ENCODE assay signal across 11 cellular contexts in the genomic region with DNA sequence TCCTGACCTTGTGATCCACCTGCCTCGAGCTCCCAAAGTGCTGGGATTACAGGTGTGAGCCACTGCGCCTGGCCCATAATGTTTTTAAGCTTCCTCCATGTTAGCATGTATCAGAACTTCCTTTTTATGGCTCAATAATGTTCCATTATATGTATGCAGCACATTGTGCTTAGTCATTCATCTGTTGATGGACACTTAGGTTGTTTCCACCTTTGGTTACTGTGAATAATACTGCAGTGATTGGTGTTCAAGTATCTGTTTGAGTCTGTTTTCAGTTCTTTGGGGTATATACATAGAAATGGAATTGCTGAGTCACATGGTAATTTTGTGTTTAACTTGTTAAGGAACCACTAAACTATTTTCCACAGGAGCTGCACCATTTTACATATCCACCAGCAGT. TPM values are rescaled to one million over a fixed set of nuclear protein-coding genes. Genes with fewer than 3 reads are reported as not detected.
DNase-seq lines count a peak whose midpoint lies in the region; ATAC-seq, FAIRE-seq and TF ChIP-seq lines count a peak whose summit lies in the region.
"Had no signal": no experiment of that assay in that cellular context is flagged by ENCODE, and none has a peak within 500 bp of the region (broad histone marks: within the 10 kb centered on the region; RNA-seq: fewer than 3 reads in every experiment).

No MANE protein-coding gene starts in this region.

- CTCF ChIA-PET in CD8-positive, alpha-beta T cell (lab: Charles Lee): no interaction called here

- peaks cover 35% of the 10 kb centered on the region for H3K4me1 Mint-ChIP-seq in activated T-cell treated with anti-CD3 and anti-CD28 coated beads, Interleukin-2, amount 50 U/mL, for 72 hours (ENCODE audit: low read depth)
- H3K4me1 Mint-ChIP-seq in CD8-positive, alpha-beta T cell (ENCODE audit: low read depth): peaks cover 36% of the 10 kb centered on the region

- DNase-seq in A172 (ENCODE audit: low spot score): peak; percentile 16
- DNase-seq in activated T-cell treated with anti-CD3 and anti-CD28 coated beads, Interleukin-2, amount 50 U/mL, for 72 hours: no peak
- no peak for DNase-seq in psoas muscle
- DNase-seq in NCI-H187 treated with DMSO at 0.1 percent for 48 hours (lab: John Stamatoyannopoulos, UW): no peak
- DNase-seq in CD8-positive, alpha-beta T cell: no peak
- DNase-seq in urothelium cell line (ENCODE audit: low spot score): no peak
- DNase-seq: activated gamma-delta T cell; CD4-positive, alpha-beta memory T cell; stimulated activated CD4-positive, alpha-beta T cell treated with anti-CD3 and anti-CD28 coated beads, Interleukin-12 subunit alpha, Interleukin-12 subunit beta, amount 100 ng/mL, for 4 hours had no signal

- H3K36me3 ChIP-seq in psoas muscle (ENCODE audit: insufficient read depth in 1 of 2, low read depth in 1 of 2): peaks cover 0 to 9% of the 10 kb centered on the region in 2 donors
- no peaks in the 10 kb centered on the region for H3K36me3 ChIP-seq in CD8-positive, alpha-beta T cell (ENCODE audit: insufficient read depth, low read length)

- no peaks in the 10 kb centered on the region for H3K9me3 ChIP-seq in psoas muscle
- H3K9me3 ChIP-seq in CD8-positive, alpha-beta T cell (ENCODE audit: low read length): no peaks in the 10 kb centered on the region

- H3K27me3 ChIP-seq in psoas muscle (ENCODE audit: insufficient read depth in 3 of 3, low read length in 2 of 3): no peaks in the 10 kb centered on the region
- H3K27me3 ChIP-seq in CD8-positive, alpha-beta T cell (ENCODE audit: insufficient read depth, low read length): no peaks in the 10 kb centered on the region

- POLR2A ChIA-PET in CD8-positive, alpha-beta T cell (lab: Charles Lee): no interaction called here

- TF ChIP-seq CTCF in psoas muscle (IDR thresholded peaks at IDR 0.05): no peak
- TF ChIP-seq CTCF in CD8-positive, alpha-beta T cell (IDR thresholded peaks at IDR 0.05): no peak

- peaks cover 0 to 2% of the 10 kb centered on the region in 2 donors for H3K9me3 Mint-ChIP-seq in activated T-cell treated with anti-CD3 and anti-CD28 coated beads, Interleukin-2, amount 50 U/mL, for 72 hours
- no peaks in the 10 kb centered on the region for H3K9me3 Mint-ChIP-seq in CD8-positive, alpha-beta T cell
- H3K9me3 Mint-ChIP-seq: CD4-positive, alpha-beta memory T cell had no signal

- ATAC-seq in GM18907 (IDR thresholded peaks at IDR 0.05; ENCODE audit: unreplicated experiment): peak; percentile 90
- ATAC-seq in HG02885 (IDR thresholded peaks at IDR 0.05; ENCODE audit: poor library complexity, unreplicated experiment): peak; percentile 87
- peak; percentile 99 for ATAC-seq in activated T-cell treated with anti-CD3 and anti-CD28 coated beads, Interleukin-2, amount 50 U/mL, for 72 hours (replicated peaks in 1 of 2)
- ATAC-seq in psoas muscle: no peak
- no peak for ATAC-seq in CD8-positive, alpha-beta T cell

- FAIRE-seq in urothelium cell line (lab: Jason Lieb, UNC): no peak

- H3K4me3 ChIP-seq in psoas muscle: no peak overlapping the region
- H3K4me3 ChIP-seq in CD8-positive, alpha-beta T cell (ENCODE audit: low read depth, low read length): no peak overlapping the region

- no peaks in the 10 kb centered on the region for H3K27me3 Mint-ChIP-seq in activated T-cell treated with anti-CD3 and anti-CD28 coated beads, Interleukin-2, amount 50 U/mL, for 72 hours (ENCODE audit: low read depth)
- H3K27me3 Mint-ChIP-seq in CD8-positive, alpha-beta T cell (ENCODE audit: low read depth): no peaks in the 10 kb centered on the region
- H3K27me3 Mint-ChIP-seq: CD4-positive, alpha-beta memory T cell had no signal

- H3K4me1 ChIP-seq in psoas muscle: peaks cover 8% of the 10 kb centered on the region
- no peaks in the 10 kb centered on the region for H3K4me1 ChIP-seq in CD8-positive, alpha-beta T cell (ENCODE audit: insufficient read depth, low read length)

- H3K36me3 Mint-ChIP-seq in activated T-cell treated with anti-CD3 and anti-CD28 coated beads, Interleukin-2, amount 50 U/mL, for 72 hours (ENCODE audit: insufficient read depth in 2 of 2): peaks cover 4 to 7% of the 10 kb centered on the region in 2 donors
- H3K36me3 Mint-ChIP-seq in CD8-positive, alpha-beta T cell: peaks cover 19% of the 10 kb centered on the region

- WGBS in psoas muscle, 3 donors: 94 to 98% (median 96%) methylated on average over 2 of the region's 2 CpGs

- H3K27ac ChIP-seq in psoas muscle: no peak overlapping the region
- H3K27ac ChIP-seq in CD8-positive, alpha-beta T cell (ENCODE audit: low read depth, low read length): no peak overlapping the region

- peak overlapping the region; percentile 11 to 16 for H3K4me3 Mint-ChIP-seq in activated T-cell treated with anti-CD3 and anti-CD28 coated beads, Interleukin-2, amount 50 U/mL, for 72 hours
- no peak overlapping the region for H3K4me3 Mint-ChIP-seq in CD8-positive, alpha-beta T cell

- peak overlapping the region; percentile 88 for H3K27ac Mint-ChIP-seq in activated T-cell treated with anti-CD3 and anti-CD28 coated beads, Interleukin-2, amount 50 U/mL, for 72 hours
- H3K27ac Mint-ChIP-seq in CD8-positive, alpha-beta T cell: no peak overlapping the region
- H3K27ac Mint-ChIP-seq: CD4-positive, alpha-beta memory T cell had no signal

- intact Hi-C loops in psoas muscle (cut with DNase I): no loop called here
- intact Hi-C loops in CD8-positive, alpha-beta T cell (cut with DNase I, micrococcal nuclease): no loop called here

RNA-seq across cellular contexts. Expression of gene CMPK1, which starts 17.7 kb away (rescaled TPM):
- total RNA-seq in A172 (2014; rRNA removed; shearing (Covaris generic)): 97.9 and 111 TPM in 2 replicates
- 100 to 1,000 TPM; 108 to 117 TPM for total RNA-seq in activated T-cell treated with anti-CD3 and anti-CD28 coated beads, Interleukin-2, amount 50 U/mL, for 72 hours
- total RNA-seq in psoas muscle: 10 to 100 TPM; 37.8 to 77.9 (median 66.3) TPM
- 100 to 1,000 TPM in 1 of 3 donors, 10 to 100 TPM in 2; 46.9 to 114 (median 62.9) TPM for polyA plus RNA-seq in psoas muscle
- 100 to 1,000 TPM in 1 of 2 experiments, 10 to 100 TPM in 1; 98.8 to 106 TPM for total RNA-seq in CD8-positive, alpha-beta T cell

RNA-seq across cellular contexts. Expression of gene STIL, which starts 37.4 kb away (rescaled TPM):
- 24.5 and 25.0 TPM in 2 replicates for total RNA-seq in A172 (2014; rRNA removed; shearing (Covaris generic))
- 10 to 100 TPM; 26.8 to 32.2 TPM for total RNA-seq in activated T-cell treated with anti-CD3 and anti-CD28 coated beads, Interleukin-2, amount 50 U/mL, for 72 hours
- under 1 TPM; 0.36 to 0.48 (median 0.43) TPM for total RNA-seq in psoas muscle
- polyA plus RNA-seq in psoas muscle: 1 to 10 TPM in 1 of 3 donors, under 1 TPM in 2; 0.14 to 1.0 (median 0.35) TPM
- total RNA-seq in CD8-positive, alpha-beta T cell: 1 to 10 TPM; 1.4 to 1.8 TPM

Comparison
In these comparisons a context has a peak if more than half of its experiments do, and no peak if none do; other contexts are left out.
1. ATAC-seq: peak in GM18907 (single experiment), HG02885 (single experiment) and activated T-cell treated with anti-CD3 and anti-CD28 coated beads, Interleukin-2, amount 50 U/mL, for 72 hours (2 of 2); none in psoas muscle (0 of 4) and CD8-positive, alpha-beta T cell (single experiment).